In genomic region chr7:44581907-44582603, GRCh38 we compare ENCODE assay signal across 8 cellular contexts. TPM values are rescaled to one million over a fixed set of nuclear protein-coding genes. Genes with fewer than 3 reads are reported as not detected.
DNase-seq lines count a peak whose midpoint lies in the region; ATAC-seq and TF ChIP-seq lines count a peak whose summit lies in the region.

Gene TMED4 (minus strand): TSS chr7:44582231. CDS start chr7:44582206, 25 bp downstream.

- peaks cover 25% of the 10 kb centered on the region for H3K4me1 ChIP-seq in mononuclear cell (ENCODE audit: insufficient read depth, low read length)

- H3K36me3 Mint-ChIP-seq in IgD-negative memory B cell: peaks cover 2% of the 10 kb centered on the region

- peak within 1 kb of the TSS; percentile 94 to 97 (median 95) for H3K27ac Mint-ChIP-seq in IgD-negative memory B cell

- H3K4me3 ChIP-seq in epithelial cell of esophagus (ENCODE audit: low read length): peak within 1 kb of the TSS; percentile 79
- peak within 1 kb of the TSS; percentile 82 for H3K4me3 ChIP-seq in mononuclear cell (ENCODE audit: low read length)

- no peaks in the 10 kb centered on the region for H3K27me3 ChIP-seq in mononuclear cell (ENCODE audit: insufficient read depth, low read length)

- TF ChIP-seq CTCF in epithelial cell of esophagus (IDR thresholded peaks at IDR 0.05; ENCODE audit: insufficient read depth, low read depth, low read length, missing control alignments): no peak

- peaks cover 11 to 24% (median 12%) of the 10 kb centered on the region in 3 donors for H3K4me1 Mint-ChIP-seq in IgD-negative memory B cell

- no peaks in the 10 kb centered on the region for H3K9me3 ChIP-seq in mononuclear cell (ENCODE audit: low read depth, low read length)

- H3K4me3 Mint-ChIP-seq in IgD-negative memory B cell: peak within 1 kb of the TSS; percentile 90 to 98 (median 94)

- no peaks in the 10 kb centered on the region for H3K9me3 Mint-ChIP-seq in IgD-negative memory B cell

- DNase-seq in DMS 273 treated with DMSO at 0.1 percent for 48 hours (lab: John Stamatoyannopoulos, UW): peak; percentile 99
- DNase-seq in OCI-M2 (lab: John Stamatoyannopoulos, UW; ENCODE audit: unreplicated experiment): peak; percentile 71
- peak; percentile 100 for DNase-seq in activated T-cell treated with anti-CD3 and anti-CD28 coated beads for 4 hours
- peak; percentile 99 for DNase-seq in epithelial cell of esophagus (ENCODE audit: low read depth)
- peak; percentile 100 for DNase-seq in stimulated activated CD8-positive, alpha-beta memory T cell treated with anti-CD3 and anti-CD28 coated beads, Interleukin-4, amount 100 ng/mL, for 1 hour (ENCODE audit: low read depth in 2 of 2, low spot score in 1 of 2)

- peak; percentile 84 for ATAC-seq in GM21529 (IDR thresholded peaks at IDR 0.05; ENCODE audit: unreplicated experiment)

- no peaks in the 10 kb centered on the region for H3K27me3 Mint-ChIP-seq in IgD-negative memory B cell

RNA-seq across cellular contexts. Expression of gene TMED4, which starts in this region (rescaled TPM):
- 59.9 TPM for polyA plus RNA-seq in IgD-negative memory B cell
- total RNA-seq in mononuclear cell: 81.5 TPM

Comparison
In these comparisons a context has a peak if more than half of its experiments do, and no peak if none do; other contexts are left out.
1. Peak in every context shown above with its lines: DNase-seq, ATAC-seq and H3K4me3 ChIP-seq.